ENCODE assay signal across 1 cellular context in the genomic region with DNA sequence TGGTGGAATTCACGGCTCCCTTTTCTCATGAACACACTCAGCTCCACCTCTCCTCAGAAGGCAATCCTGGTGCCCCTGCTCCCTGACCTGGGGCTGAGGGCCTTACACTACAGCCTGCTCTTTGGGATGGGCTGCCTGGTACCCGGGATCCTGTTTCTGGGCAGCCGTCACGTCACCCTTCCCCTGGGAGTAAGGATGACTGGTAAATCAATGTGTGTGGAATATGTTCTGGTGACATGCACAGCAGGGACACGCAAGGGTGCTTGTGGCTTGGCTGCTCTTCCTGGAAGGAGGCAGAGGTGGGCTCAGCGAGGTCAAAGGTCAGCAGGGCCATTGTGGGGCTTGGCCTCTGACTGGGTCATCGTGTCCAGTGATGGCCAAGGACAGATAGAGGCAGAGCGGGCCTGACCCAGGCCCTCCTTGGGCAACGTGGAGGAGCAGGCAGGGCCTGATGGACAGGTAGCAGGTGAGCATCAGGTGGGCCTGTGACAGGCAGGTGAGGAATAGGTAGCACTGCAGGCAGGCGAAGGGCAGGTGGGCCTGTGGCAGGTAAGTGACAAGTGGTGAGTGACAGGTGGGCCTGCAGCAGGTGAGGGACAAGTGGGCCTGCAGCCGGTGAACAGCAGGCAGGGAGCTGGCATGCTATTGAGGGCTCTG.
TF ChIP-seq lines count a peak whose summit lies in the region.

No MANE protein-coding gene starts in this region.

TF ChIP-seq in IMR-90, 13 proteins besides CTCF, POLR2A, EP300 and RAD21 (continued from another document):
- TF ChIP-seq CHD1 (IDR thresholded peaks at IDR 0.05; ENCODE audit: low read depth, low read length) = no peak
- TF ChIP-seq, protein P1, sequence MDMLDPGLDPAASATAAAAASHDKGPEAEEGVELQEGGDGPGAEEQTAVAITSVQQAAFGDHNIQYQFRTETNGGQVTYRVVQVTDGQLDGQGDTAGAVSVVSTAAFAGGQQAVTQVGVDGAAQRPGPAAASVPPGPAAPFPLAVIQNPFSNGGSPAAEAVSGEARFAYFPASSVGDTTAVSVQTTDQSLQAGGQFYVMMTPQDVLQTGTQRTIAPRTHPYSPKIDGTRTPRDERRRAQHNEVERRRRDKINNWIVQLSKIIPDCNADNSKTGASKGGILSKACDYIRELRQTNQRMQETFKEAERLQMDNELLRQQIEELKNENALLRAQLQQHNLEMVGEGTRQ (IDR thresholded peaks at IDR 0.05; ENCODE audit: low read depth, low read length) = no peak
- TF ChIP-seq SMC3 (IDR thresholded peaks at IDR 0.05; ENCODE audit: low read depth, low read length) = no peak
